17 cellular contexts compared by ENCODE assay signal in genomic region chr2:31070339-31070738, GRCh38.
"Had no signal": no experiment of that assay in that cellular context is flagged by ENCODE, and none has a peak within 500 bp of the region (broad histone marks: within the 10 kb centered on the region; RNA-seq: fewer than 3 reads in every experiment).

No MANE protein-coding gene starts in this region.

- H3K27me3 Mint-ChIP-seq: activated naive CD8-positive, alpha-beta T cell treated with anti-CD3 and anti-CD28 coated beads, Interleukin-2, amount 10 ng/mL, durations not matched to agents 7 days and 5 days; stimulated activated memory B cell treated with anti-CD40 and anti-IgM and Interleukin-4, amounts not matched to agents 10 μg/mL and 1 μg/mL and 100 μg/mL, for 72 hours had no signal

- H3K4me1 Mint-ChIP-seq: stimulated activated memory B cell treated with anti-CD40 and anti-IgM and Interleukin-4, amounts not matched to agents 10 μg/mL and 1 μg/mL and 100 μg/mL, for 72 hours; T-cell had no signal

- DNase-seq: activated naive CD8-positive, alpha-beta T cell treated with anti-CD3 and anti-CD28 coated beads, Interleukin-2, amount 10 ng/mL, durations not matched to agents 7 days and 5 days; brain microvascular endothelial cell; dermis blood vessel endothelial cell; effector memory CD8-positive, alpha-beta T cell; hippocampal formation; mucosa of descending colon; naive thymus-derived CD4-positive, alpha-beta T cell; stimulated activated CD4-positive, alpha-beta T cell treated with anti-CD3 and anti-CD28 coated beads, Interleukin-2, amount 100 ng/mL, for 48 hours; T-cell; T-helper 9 cell; thyroid gland had no signal

- H3K4me1 ChIP-seq: thyroid gland, vagina had no signal

- H3K4me3 ChIP-seq: lung, mucosa of descending colon, thyroid gland, vagina had no signal

- H3K36me3 ChIP-seq: brain microvascular endothelial cell, thyroid gland, vagina had no signal

- H3K9me3 Mint-ChIP-seq: activated naive CD8-positive, alpha-beta T cell treated with anti-CD3 and anti-CD28 coated beads, Interleukin-2, amount 10 ng/mL, durations not matched to agents 7 days and 5 days; activated T-helper 1 cell treated with anti-CD3 and anti-CD28 coated beads, Interleukin-12 subunit alpha, Interleukin-12 subunit beta, Interleukin-2, Interleukin-4 antibody, amounts not matched to agents 30 ng/mL and 10 ng/mL and 1 ng/mL, durations not matched to agents 14 hours and 24 hours and 36 hours; effector memory CD8-positive, alpha-beta T cell; naive thymus-derived CD4-positive, alpha-beta T cell; stimulated activated memory B cell treated with anti-CD40 and anti-IgM and Interleukin-4, amounts not matched to agents 10 μg/mL and 1 μg/mL and 100 μg/mL, for 72 hours; T-cell had no signal

- H3K4me3 Mint-ChIP-seq: activated naive CD8-positive, alpha-beta T cell treated with anti-CD3 and anti-CD28 coated beads, Interleukin-2, amount 10 ng/mL, durations not matched to agents 7 days and 5 days; activated T-helper 1 cell treated with anti-CD3 and anti-CD28 coated beads, Interleukin-12 subunit alpha, Interleukin-12 subunit beta, Interleukin-2, Interleukin-4 antibody, amounts not matched to agents 30 ng/mL and 10 ng/mL and 1 ng/mL, durations not matched to agents 14 hours and 24 hours and 36 hours; effector memory CD8-positive, alpha-beta T cell; naive thymus-derived CD4-positive, alpha-beta T cell; stimulated activated memory B cell treated with anti-CD40 and anti-IgM and Interleukin-4, amounts not matched to agents 10 μg/mL and 1 μg/mL and 100 μg/mL, for 72 hours; T-cell had no signal

- H3K27ac Mint-ChIP-seq: activated naive CD8-positive, alpha-beta T cell treated with anti-CD3 and anti-CD28 coated beads, Interleukin-2, amount 10 ng/mL, durations not matched to agents 7 days and 5 days; activated T-helper 1 cell treated with anti-CD3 and anti-CD28 coated beads, Interleukin-12 subunit alpha, Interleukin-12 subunit beta, Interleukin-2, Interleukin-4 antibody, amounts not matched to agents 30 ng/mL and 10 ng/mL and 1 ng/mL, durations not matched to agents 14 hours and 24 hours and 36 hours; effector memory CD8-positive, alpha-beta T cell; stimulated activated memory B cell treated with anti-CD40 and anti-IgM and Interleukin-4, amounts not matched to agents 10 μg/mL and 1 μg/mL and 100 μg/mL, for 72 hours; T-cell had no signal

- ATAC-seq: activated CD4-positive, CD25-positive, alpha-beta regulatory T cell treated with anti-CD3 and anti-CD28 coated beads, Interleukin-2, amount 50 U/mL, for 24 hours; effector memory CD8-positive, alpha-beta T cell; mucosa of descending colon; naive thymus-derived CD4-positive, alpha-beta T cell; stimulated activated memory B cell treated with anti-CD40 and anti-IgM and Interleukin-4, amounts not matched to agents 10 μg/mL and 1 μg/mL and 100 μg/mL, for 72 hours; T-cell had no signal

- H3K27me3 ChIP-seq: brain microvascular endothelial cell, thyroid gland, vagina had no signal

- H3K9me3 ChIP-seq: mucosa of descending colon, thyroid gland, vagina had no signal

- H3K27ac ChIP-seq: brain microvascular endothelial cell, epithelial cell of prostate, thyroid gland, vagina had no signal

- H3K36me3 Mint-ChIP-seq: activated naive CD8-positive, alpha-beta T cell treated with anti-CD3 and anti-CD28 coated beads, Interleukin-2, amount 10 ng/mL, durations not matched to agents 7 days and 5 days; naive thymus-derived CD4-positive, alpha-beta T cell; stimulated activated memory B cell treated with anti-CD40 and anti-IgM and Interleukin-4, amounts not matched to agents 10 μg/mL and 1 μg/mL and 100 μg/mL, for 72 hours; T-cell had no signal
